20 cellular contexts compared by ENCODE assay signal in genomic region chr14:102504302-102504950, GRCh38. TPM values are rescaled to one million over a fixed set of nuclear protein-coding genes. Genes with fewer than 3 reads are reported as not detected.
DNase-seq lines count a peak whose midpoint lies in the region; ATAC-seq and TF ChIP-seq lines count a peak whose summit lies in the region.
"Had no signal": no experiment of that assay in that cellular context is flagged by ENCODE, and none has a peak within 500 bp of the region (broad histone marks: within the 10 kb centered on the region; RNA-seq: fewer than 3 reads in every experiment).

No MANE protein-coding gene starts in this region.

- H3K9me3 ChIP-seq in right atrium auricular region, result no peaks in the 10 kb centered on the region
- H3K9me3 ChIP-seq in skeletal muscle tissue (ENCODE audit: control insufficient read depth in 3 of 3, low read length in 3 of 3), result no peaks in the 10 kb centered on the region
- H3K9me3 ChIP-seq: colonic mucosa, SJCRH30, tibial artery had no signal

- POLR2A ChIA-PET in RWPE1 (lab: Yijun Ruan, JAX; ENCODE audit: low non-redundant PET), result no interaction called here

- H3K27me3 ChIP-seq in right atrium auricular region (no peaks in the 10 kb centered on the region), skeletal muscle tissue (ENCODE audit: control insufficient read depth in 3 of 3, insufficient read depth in 3 of 3, low read length in 3 of 3) (no peaks in the 10 kb centered on the region)
- H3K27me3 ChIP-seq: colonic mucosa, SJCRH30, tibial artery had no signal

- peak overlapping the region; percentile 100 for H3K27ac ChIP-seq in RWPE1
- H3K27ac ChIP-seq in cingulate gyrus (ENCODE audit: low read depth, low read length), result peak overlapping the region; percentile 39
- H3K27ac ChIP-seq in right atrium auricular region, result peak overlapping the region; percentile 82 to 85
- peak overlapping the region; percentile 58 for H3K27ac ChIP-seq in skeletal muscle tissue (ENCODE audit: low read depth, low read length)
- H3K27ac ChIP-seq: colonic mucosa, SJCRH30, tibial artery had no signal

- H3K36me3 ChIP-seq in right atrium auricular region (peaks cover 11% of the 10 kb centered on the region), skeletal muscle tissue (ENCODE audit: control insufficient read depth in 3 of 3, insufficient read depth in 3 of 3, low read length in 3 of 3) (peaks cover 7 to 26% (median 16%) of the 10 kb centered on the region in 3 donors)
- H3K36me3 ChIP-seq: colonic mucosa, SJCRH30 had no signal

- TF ChIP-seq CTCF in RWPE1 (conservative IDR thresholded peaks at IDR 0.05; ENCODE audit: low read depth), result no peak
- TF ChIP-seq CTCF in right atrium auricular region (IDR thresholded peaks at IDR 0.05), result no peak

- H3K4me1 ChIP-seq in right atrium auricular region, result peaks cover 0 to 53% of the 10 kb centered on the region in 2 donors
- peaks cover 54 to 67% (median 67%) of the 10 kb centered on the region in 3 donors for H3K4me1 ChIP-seq in skeletal muscle tissue (ENCODE audit: control insufficient read depth in 3 of 3, insufficient read depth in 3 of 3, low read length in 3 of 3)
- H3K4me1 ChIP-seq: colonic mucosa had no signal

- CTCF ChIA-PET in RWPE1 (lab: Yijun Ruan, JAX), result interaction anchor here (0.6 kb wide), 1 partner anchor 23 kb away, joined by 3 read pairs; no protein-coding TSS in a partner anchor

- ATAC-seq in GM21786 (IDR thresholded peaks at IDR 0.05; ENCODE audit: unreplicated experiment) (no peak), HG02938 (IDR thresholded peaks at IDR 0.05; ENCODE audit: unreplicated experiment) (no peak), GM18868 (IDR thresholded peaks at IDR 0.05; ENCODE audit: unreplicated experiment) (no peak), HG03457 (IDR thresholded peaks at IDR 0.05; ENCODE audit: unreplicated experiment) (no peak)
- ATAC-seq: T-helper 17 cell had no signal

- H3K9ac ChIP-seq in skeletal muscle tissue (ENCODE audit: low read depth in 1 of 3, low read length in 3 of 3), result peak overlapping the region; percentile 14 to 84 (median 43)

- no peak overlapping the region for H3K4me3 ChIP-seq in right atrium auricular region
- H3K4me3 ChIP-seq in skeletal muscle tissue (ENCODE audit: low read length in 3 of 3), result peak overlapping the region in 1 of 3 donors; percentile 52
- H3K4me3 ChIP-seq: colonic mucosa, SJCRH30, tibial artery had no signal

- no peak for DNase-seq in RWPE1 (ENCODE audit: low spot score)
- no peak for DNase-seq in right atrium auricular region (ENCODE audit: low spot score)
- DNase-seq: activated B cell treated with CpG ODN at 0.5 μM for 24 hours; activated CD8-positive, alpha-beta memory T cell treated with anti-CD3 and anti-CD28 coated beads for 24 hours; activated T-cell treated with anti-CD3 and anti-CD28 coated beads, Interleukin-2, amount 50 U/mL, for 48 hours; CD4-positive, alpha-beta memory T cell; colonic mucosa; NCI-H1436; NCI-H526 treated with DMSO at 0.1 percent for 48 hours; retina; SJCRH30; stimulated activated naive CD4-positive, alpha-beta T cell; T-helper 17 cell; tibial artery had no signal

RNA-seq across cellular contexts. Expression of gene ANKRD9, which starts 5.2 kb away (rescaled TPM):
- total RNA-seq in right atrium auricular region, result 100 to 1,000 TPM; 144 to 158 TPM
- 9.4 TPM for total RNA-seq in skeletal muscle tissue

Comparison
In these comparisons a context has a peak if more than half of its experiments do, and no peak if none do; other contexts are left out.
1. H3K27ac ChIP-seq: peak in every context shown above with its lines; median percentile 100 in RWPE1; 84 in right atrium auricular region; 58 in skeletal muscle tissue; 39 in cingulate gyrus.
2. RNA of gene ANKRD9, which starts 5.2 kb away (total RNA-seq): 144 to 158 TPM in right atrium auricular region; 9.4 TPM in skeletal muscle tissue (single experiment); every median in the first group is over 10 times any median in the second.